Comparison of ENCODE assay signal across 10 cellular contexts in genomic region chr12:62760779-62761178, GRCh38.
DNase-seq lines count a peak whose midpoint lies in the region; ATAC-seq and TF ChIP-seq lines count a peak whose summit lies in the region.
"Had no signal": no experiment of that assay in that cellular context is flagged by ENCODE, and none has a peak within 500 bp of the region (broad histone marks: within the 10 kb centered on the region; RNA-seq: fewer than 3 reads in every experiment).

No MANE protein-coding gene starts in this region.

- no peak for TF ChIP-seq CTCF in mesothelial cell of epicardium (IDR thresholded peaks at IDR 0.05; ENCODE audit: unreplicated experiment)
- no peak for TF ChIP-seq CTCF in CD14-positive monocyte (IDR thresholded peaks at IDR 0.05)

- H3K27ac Mint-ChIP-seq in mesothelial cell of epicardium: peak overlapping the region; percentile 91
- no peak overlapping the region for H3K27ac Mint-ChIP-seq in CD14-positive monocyte

- ATAC-seq in GM18909 (IDR thresholded peaks at IDR 0.05; ENCODE audit: poor library complexity, unreplicated experiment): peak; percentile 93
- ATAC-seq in HG02763 (IDR thresholded peaks at IDR 0.05; ENCODE audit: unreplicated experiment): peak; percentile 97

- intact Hi-C loops in CD14-positive monocyte (cut with micrococcal nuclease): no loop called here

- DNase-seq in OCI-M1 (lab: John Stamatoyannopoulos, UW) (peak; percentile 80), mesothelial cell of epicardium (ENCODE audit: low spot score in 2 of 2, unreplicated experiment in 2 of 2) (no peak), putamen (ENCODE audit: low spot score) (no peak), T-helper 1 cell (no peak), CD14-positive monocyte (ENCODE audit: low spot score) (no peak), NOMO-1 (lab: John Stamatoyannopoulos, UW; ENCODE audit: unreplicated experiment in 2 of 2) (no peak)
- DNase-seq: heart right ventricle, NCI-H345 had no signal

- H3K4me3 Mint-ChIP-seq in mesothelial cell of epicardium: no peak overlapping the region
- H3K4me3 Mint-ChIP-seq in CD14-positive monocyte: no peak overlapping the region

- H3K36me3 Mint-ChIP-seq in mesothelial cell of epicardium (no peaks in the 10 kb centered on the region), CD14-positive monocyte (peaks cover 0 to 11% of the 10 kb centered on the region in 2 donors)

- no peaks in the 10 kb centered on the region for H3K27me3 Mint-ChIP-seq in mesothelial cell of epicardium (ENCODE audit: low read depth)
- H3K27me3 Mint-ChIP-seq in CD14-positive monocyte (ENCODE audit: low read depth in 3 of 3): peaks cover 0 to 1% (median 0%) of the 10 kb centered on the region in 3 donors

- peaks cover 7% of the 10 kb centered on the region for H3K9me3 Mint-ChIP-seq in mesothelial cell of epicardium
- peaks cover 0 to 2% (median 0%) of the 10 kb centered on the region in 7 donors for H3K9me3 Mint-ChIP-seq in CD14-positive monocyte

- H3K4me1 Mint-ChIP-seq in mesothelial cell of epicardium: peaks cover 39% of the 10 kb centered on the region
- H3K4me1 Mint-ChIP-seq in CD14-positive monocyte: peaks cover 3% of the 10 kb centered on the region
